In genomic region chr2:130375291-130376266, GRCh38 we compare ENCODE assay signal across 13 cellular contexts. TPM values are rescaled to one million over a fixed set of nuclear protein-coding genes. Genes with fewer than 3 reads are reported as not detected.
DNase-seq lines count a peak whose midpoint lies in the region; ATAC-seq and TF ChIP-seq lines count a peak whose summit lies in the region.
"Had no signal": no experiment of that assay in that cellular context is flagged by ENCODE, and none has a peak within 500 bp of the region (broad histone marks: within the 10 kb centered on the region; RNA-seq: fewer than 3 reads in every experiment).

No MANE protein-coding gene starts in this region.

- H3K4me3 ChIP-seq in fibroblast of pulmonary artery (replicated peaks; ENCODE audit: low read depth, low read length) (peak overlapping the region; percentile 5), skeletal muscle satellite cell (ENCODE audit: low read length) (no peak overlapping the region)
- H3K4me3 ChIP-seq: SK-N-MC had no signal

- no peak for TF ChIP-seq CTCF in fibroblast of pulmonary artery (IDR thresholded peaks at IDR 0.05; ENCODE audit: low read length, missing control alignments)

- H3K4me1 ChIP-seq in skeletal muscle satellite cell (ENCODE audit: control insufficient read depth, insufficient read depth, low read length): peaks cover 28% of the 10 kb centered on the region

- H3K27me3 Mint-ChIP-seq in activated T-cell treated with anti-CD3 and anti-CD28 coated beads, Interleukin-2, amount 50 U/mL, for 24 hours: no peaks in the 10 kb centered on the region
- H3K27me3 Mint-ChIP-seq in T-helper 17 cell: no peaks in the 10 kb centered on the region

- H3K27ac Mint-ChIP-seq in activated T-cell treated with anti-CD3 and anti-CD28 coated beads, Interleukin-2, amount 50 U/mL, for 24 hours: peak overlapping the region; percentile 80
- H3K27ac Mint-ChIP-seq in T-helper 17 cell: peak overlapping the region; percentile 96

- H3K27me3 ChIP-seq in skeletal muscle satellite cell (ENCODE audit: control insufficient read depth, insufficient read depth, low read length): no peaks in the 10 kb centered on the region

- peaks cover 12% of the 10 kb centered on the region for H3K36me3 ChIP-seq in skeletal muscle satellite cell (ENCODE audit: insufficient read depth, low read length)

- ATAC-seq in T-helper 17 cell (no peak), HG03354 (IDR thresholded peaks at IDR 0.05; ENCODE audit: poor library complexity, severe bottlenecking, unreplicated experiment) (no peak)

- H3K9me3 ChIP-seq in T-helper 17 cell (ENCODE audit: control insufficient read depth, low read length, poor library complexity, severe bottlenecking): no peaks in the 10 kb centered on the region
- no peaks in the 10 kb centered on the region for H3K9me3 ChIP-seq in skeletal muscle satellite cell (replicated peaks; ENCODE audit: low read length)

- peaks cover 70% of the 10 kb centered on the region for H3K36me3 Mint-ChIP-seq in activated T-cell treated with anti-CD3 and anti-CD28 coated beads, Interleukin-2, amount 50 U/mL, for 24 hours (ENCODE audit: low read depth)
- H3K36me3 Mint-ChIP-seq in T-helper 17 cell (ENCODE audit: low read depth): peaks cover 10% of the 10 kb centered on the region

- no peaks in the 10 kb centered on the region for H3K9me3 Mint-ChIP-seq in activated T-cell treated with anti-CD3 and anti-CD28 coated beads, Interleukin-2, amount 50 U/mL, for 24 hours

- no peak overlapping the region for H3K4me3 Mint-ChIP-seq in activated T-cell treated with anti-CD3 and anti-CD28 coated beads, Interleukin-2, amount 50 U/mL, for 24 hours
- peak overlapping the region; percentile 10 for H3K4me3 Mint-ChIP-seq in T-helper 17 cell

- DNase-seq in activated T-cell treated with anti-CD3 and anti-CD28 coated beads, Interleukin-2, amount 50 U/mL, for 24 hours: no peak
- DNase-seq in activated T-cell treated with anti-CD3 and anti-CD28 coated beads, Interleukin-2, amount 50 U/mL, for 1 hour: no peak
- no peak for DNase-seq in T-helper 17 cell
- DNase-seq in fibroblast of pulmonary artery (ENCODE audit: low read depth): peak; percentile 52
- DNase-seq in activated effector memory CD4-positive, alpha-beta T cell treated with anti-CD3 and anti-CD28 coated beads, Interleukin-2, amount 50 U/mL, for 16 hours: no peak
- no peak for DNase-seq in DMS53 (lab: John Stamatoyannopoulos, UW)
- DNase-seq: activated CD4-positive, alpha-beta T cell treated with anti-CD3 and anti-CD28 coated beads for 1 hour; cerebellar nuclear complex; erythroblast had no signal

- no peak overlapping the region for H3K9ac ChIP-seq in skeletal muscle satellite cell (ENCODE audit: low read depth, low read length)
- H3K9ac ChIP-seq: GM23248 had no signal

- H3K4me1 Mint-ChIP-seq in activated T-cell treated with anti-CD3 and anti-CD28 coated beads, Interleukin-2, amount 50 U/mL, for 24 hours (ENCODE audit: low read depth): peaks cover 78% of the 10 kb centered on the region
- H3K4me1 Mint-ChIP-seq in T-helper 17 cell: peaks cover 69% of the 10 kb centered on the region

- H3K4me2 ChIP-seq in skeletal muscle satellite cell (ENCODE audit: low read length): peak overlapping the region; percentile 64

RNA-seq across cellular contexts. Expression of gene PTPN18, which starts 19.7 kb away (rescaled TPM):
- 100 to 1,000 TPM in 1 of 2 donors, 10 to 100 TPM in 1; 53.2 to 102 TPM for total RNA-seq in T-helper 17 cell
- total RNA-seq in skeletal muscle satellite cell (2012; rRNA removed): 25.1 and 26.6 TPM in 2 replicates

RNA-seq across cellular contexts. Expression of gene IMP4, which starts 32.9 kb away (rescaled TPM):
- 10 to 100 TPM; 59.3 to 65.6 TPM for total RNA-seq in T-helper 17 cell
- 155 TPM in 2 replicates for total RNA-seq in skeletal muscle satellite cell (2012; rRNA removed)
